8 cellular contexts compared by ENCODE assay signal in genomic region chr2:111884592-111884964, GRCh38. TPM values are rescaled to one million over a fixed set of nuclear protein-coding genes. Genes with fewer than 3 reads are reported as not detected.
DNase-seq lines count a peak whose midpoint lies in the region; ATAC-seq and TF ChIP-seq lines count a peak whose summit lies in the region.

No MANE protein-coding gene starts in this region.

- no peak for TF ChIP-seq EP300 in suprapubic skin (IDR thresholded peaks at IDR 0.05)

- H3K9ac ChIP-seq in BLaER1: peak overlapping the region; percentile 94

- H3K4me2 ChIP-seq in BLaER1: peak overlapping the region; percentile 78

- peaks cover 18% of the 10 kb centered on the region for H3K4me1 Mint-ChIP-seq in activated naive CD8-positive, alpha-beta T cell (ENCODE audit: low read depth)
- peaks cover 14% of the 10 kb centered on the region in 2 donors for H3K4me1 Mint-ChIP-seq in immature natural killer cell

- POLR2A ChIA-PET in HEK293T (lab: Yijun Ruan, JAX): interaction anchor here (0.6 to 2.3 kb wide), 2 partner anchors 14 to 170 kb away, joined by 3 to 15 read pairs; partner anchors contain the start of genes MERTK and TMEM87B

- ATAC-seq in HG03139 (IDR thresholded peaks at IDR 0.05; ENCODE audit: unreplicated experiment): no peak

- H3K27me3 ChIP-seq in BLaER1: no peaks in the 10 kb centered on the region
- H3K27me3 ChIP-seq in suprapubic skin: no peaks in the 10 kb centered on the region

- no peak for TF ChIP-seq POLR2A in suprapubic skin (IDR thresholded peaks at IDR 0.05)

- H3K4me1 ChIP-seq in BLaER1 (peaks cover 11% of the 10 kb centered on the region), suprapubic skin (peaks cover 19% of the 10 kb centered on the region)

- peak overlapping the region; percentile 99 for H3K27ac Mint-ChIP-seq in activated naive CD8-positive, alpha-beta T cell
- peak overlapping the region; percentile 87 to 97 (median 94) for H3K27ac Mint-ChIP-seq in immature natural killer cell

- no peaks in the 10 kb centered on the region for H3K27me3 Mint-ChIP-seq in activated naive CD8-positive, alpha-beta T cell
- H3K27me3 Mint-ChIP-seq in immature natural killer cell (ENCODE audit: low read depth in 3 of 3): peaks cover 0 to 3% (median 2%) of the 10 kb centered on the region in 3 donors

- peak overlapping the region; percentile 95 for H3K27ac ChIP-seq in BLaER1
- peak overlapping the region; percentile 86 for H3K27ac ChIP-seq in suprapubic skin

- H3K4me3 Mint-ChIP-seq in activated naive CD8-positive, alpha-beta T cell: peak overlapping the region; percentile 98
- H3K4me3 Mint-ChIP-seq in immature natural killer cell: peak overlapping the region; percentile 92 to 98 (median 96)

- H4K20me1 ChIP-seq in BLaER1: no peaks in the 10 kb centered on the region

- TF ChIP-seq CTCF in suprapubic skin (IDR thresholded peaks at IDR 0.05): no peak

- CTCF ChIA-PET in HEK293T (lab: Yijun Ruan, JAX): interaction anchor here (0.6 kb wide), 1 partner anchor 163 kb away, joined by 3 read pairs; no protein-coding TSS in a partner anchor

- H3K9me3 ChIP-seq in BLaER1 (no peaks in the 10 kb centered on the region), suprapubic skin (no peaks in the 10 kb centered on the region)

- no peak for DNase-seq in HEK293T (ENCODE audit: extremely low spot score)
- no peak for DNase-seq in immature natural killer cell
- no peak for DNase-seq in suprapubic skin (ENCODE audit: low spot score in 2 of 2)
- DNase-seq in NCI-H226: no peak
- no peak for DNase-seq in OCI-M1 (lab: John Stamatoyannopoulos, UW)

- H3K36me3 ChIP-seq in BLaER1 (peaks cover 17% of the 10 kb centered on the region), suprapubic skin (peaks cover 7% of the 10 kb centered on the region)

- no peaks in the 10 kb centered on the region for H3K9me3 Mint-ChIP-seq in activated naive CD8-positive, alpha-beta T cell (ENCODE audit: low read depth)
- no peaks in the 10 kb centered on the region for H3K9me3 Mint-ChIP-seq in immature natural killer cell

- 16% methylated on average over 11 of the region's 11 CpGs for WGBS in suprapubic skin

- peak overlapping the region; percentile 91 for H3K4me3 ChIP-seq in BLaER1
- H3K4me3 ChIP-seq in suprapubic skin: peak overlapping the region; percentile 93

- peaks cover 2% of the 10 kb centered on the region for H3K36me3 Mint-ChIP-seq in activated naive CD8-positive, alpha-beta T cell
- peaks cover 0 to 3% (median 0%) of the 10 kb centered on the region in 3 donors for H3K36me3 Mint-ChIP-seq in immature natural killer cell

TF ChIP-seq in HEK293T, 16 proteins besides CTCF, POLR2A, EP300 and RAD21:
- no peak for TF ChIP-seq NFRKB (IDR thresholded peaks at IDR 0.05)
- no peak for TF ChIP-seq PKNOX1 (IDR thresholded peaks at IDR 0.05)
- TF ChIP-seq HDGF (IDR thresholded peaks at IDR 0.05; ENCODE audit: borderline replicate concordance): no peak
- 0 out of 2 replicates have a peak, but pooled peaks have one; percentile 14 for TF ChIP-seq ZNF384 (IDR thresholded peaks at IDR 0.05)

RNA-seq across cellular contexts. Expression of gene ANAPC1, which starts 0.6 kb away (rescaled TPM):
- polyA plus RNA-seq in immature natural killer cell: 10 to 100 TPM in 2 of 3 donors, 1 to 10 TPM in 1; 9.0 to 20.8 (median 13.7) TPM
- total RNA-seq in suprapubic skin: 100 to 1,000 TPM in 1 of 4 donors, 10 to 100 TPM in 3; 35.9 to 101 (median 39.5) TPM

RNA-seq across cellular contexts. Expression of gene MERTK, which starts 13.8 kb away (rescaled TPM):
- polyA plus RNA-seq in immature natural killer cell: under 1 TPM in 1 of 3 donors, not detected in 2; 0.27 TPM
- 1 to 10 TPM; 5.5 to 6.7 (median 5.7) TPM for total RNA-seq in suprapubic skin
